8 cellular contexts compared by ENCODE assay signal in genomic region chr6:32127409-32127716, GRCh38. TPM values are rescaled to one million over a fixed set of nuclear protein-coding genes. Genes with fewer than 3 reads are reported as not detected.
DNase-seq lines count a peak whose midpoint lies in the region; ATAC-seq and TF ChIP-seq lines count a peak whose summit lies in the region.

No MANE protein-coding gene starts in this region.

- H4K20me1 ChIP-seq in smooth muscle cell (ENCODE audit: low read depth) = no peaks in the 10 kb centered on the region

- H3K4me2 ChIP-seq in smooth muscle cell = peak overlapping the region; percentile 97

- no peaks in the 10 kb centered on the region for H3K9me3 Mint-ChIP-seq in activated CD8-positive, alpha-beta T cell treated with anti-CD3 and anti-CD28 coated beads for 36 hours

- H3K36me3 ChIP-seq in HEK293 (ENCODE audit: control insufficient read depth in 2 of 2, insufficient read depth in 1 of 2, low read length in 2 of 2) (peaks cover 28 to 38% of the 10 kb centered on the region in 2 experiments; a peak in 2 of 3 replicates), iPS DF 6.9 (ENCODE audit: control insufficient read depth, insufficient read depth, low read length) (no peaks in the 10 kb centered on the region), smooth muscle cell (ENCODE audit: low read depth) (peaks cover 3% of the 10 kb centered on the region)

- DNase-seq in activated CD8-positive, alpha-beta T cell treated with anti-CD3 and anti-CD28 coated beads for 36 hours = no peak
- DNase-seq in iPS DF 6.9 (ENCODE audit: low read depth, low spot score) = no peak
- no peak for DNase-seq in smooth muscle cell (lab: John Stamatoyannopoulos, UW; ENCODE audit: unreplicated experiment)
- DNase-seq in NCI-H345 (lab: John Stamatoyannopoulos, UW) = no peak
- no peak for DNase-seq in NAMALWA (ENCODE audit: low spot score)
- DNase-seq in NK-92 treated with Interleukin-12 subunit alpha and Interleukin-12 subunit beta, amount 100 ng/mL, for 24 hours (lab: John Stamatoyannopoulos, UW) = no peak

- peak overlapping the region; percentile 98 for H3K9ac ChIP-seq in smooth muscle cell (ENCODE audit: low read depth)

- H3K27ac ChIP-seq in HEK293 (ENCODE audit: extremely low read depth, low read depth, low read length) = peak overlapping the region; percentile 84; the same call in 1 of the 2 replicates
- no peak overlapping the region for H3K27ac ChIP-seq in iPS DF 6.9 (ENCODE audit: low read length)
- H3K27ac ChIP-seq in smooth muscle cell (ENCODE audit: low read depth) = peak overlapping the region; percentile 95

- H3K27me3 ChIP-seq in iPS DF 6.9 (ENCODE audit: control insufficient read depth, insufficient read depth, low read length) = no peaks in the 10 kb centered on the region
- H3K27me3 ChIP-seq in smooth muscle cell (ENCODE audit: low read depth) = no peaks in the 10 kb centered on the region

- intact Hi-C loops in activated CD8-positive, alpha-beta T cell treated with anti-CD3 and anti-CD28 coated beads for 36 hours (cut with micrococcal nuclease) = no loop called here

- CTCF ChIA-PET in HEK293 (lab: Yijun Ruan, JAX) = interaction anchor here (0.6 to 5.6 kb wide), 5 partner anchors 9 to 859 kb away, joined by 3 to 65 read pairs (median 5); no protein-coding TSS in a partner anchor
- CTCF ChIA-PET in activated CD8-positive, alpha-beta T cell treated with anti-CD3 and anti-CD28 coated beads for 36 hours (lab: Charles Lee) = interaction anchor here (0.8 to 4.4 kb wide), 5 partner anchors 9 to 68 kb away, joined by 3 to 41 read pairs (median 5); partner anchors contain the start of gene GPSM3

- H3K4me3 ChIP-seq in HEK293 (ENCODE audit: low read depth, low read length) = peak overlapping the region; percentile 80
- peak overlapping the region; percentile 95; the same call in 1 of the 2 replicates for H3K4me3 ChIP-seq in iPS DF 6.9 (ENCODE audit: low read length)
- peak overlapping the region; percentile 99 for H3K4me3 ChIP-seq in smooth muscle cell

- H3K4me1 ChIP-seq in HEK293 (ENCODE audit: control insufficient read depth, insufficient read depth, low read length) = peaks cover 13% of the 10 kb centered on the region
- H3K4me1 ChIP-seq in iPS DF 6.9 (ENCODE audit: control insufficient read depth, insufficient read depth, low read length) = no peaks in the 10 kb centered on the region
- peaks cover 21% of the 10 kb centered on the region for H3K4me1 ChIP-seq in smooth muscle cell (ENCODE audit: low read depth)

- TF ChIP-seq CTCF in HEK293 (tag by site-specific recombination; IDR thresholded peaks at IDR 0.05) = no peak
- no peak for TF ChIP-seq CTCF in activated CD8-positive, alpha-beta T cell treated with anti-CD3 and anti-CD28 coated beads for 36 hours (IDR thresholded peaks at IDR 0.05)
- TF ChIP-seq CTCF in smooth muscle cell (IDR thresholded peaks at IDR 0.05; ENCODE audit: borderline replicate concordance, insufficient read depth, poor library complexity, severe bottlenecking) = no peak

- no peak for ATAC-seq in activated CD8-positive, alpha-beta T cell treated with anti-CD3 and anti-CD28 coated beads for 36 hours
- no peak for ATAC-seq in HG02884 (IDR thresholded peaks at IDR 0.05; ENCODE audit: unreplicated experiment)

- no CpG with 5 or more reads among the region's 9 CpGs for WGBS in iPS DF 6.9 (ENCODE audit: insufficient coverage, insufficient read length)
- WGBS in smooth muscle cell (ENCODE audit: low lambda C conversion rate) = 23% methylated on average over 9 of the region's 9 CpGs

- H3K36me3 Mint-ChIP-seq in activated CD8-positive, alpha-beta T cell treated with anti-CD3 and anti-CD28 coated beads for 36 hours (ENCODE audit: low read depth) = peaks cover 17% of the 10 kb centered on the region

- peaks cover 4% of the 10 kb centered on the region for H3F3A ChIP-seq in smooth muscle cell (ENCODE audit: low read depth)

- peak overlapping the region; percentile 97 for H3K27ac Mint-ChIP-seq in activated CD8-positive, alpha-beta T cell treated with anti-CD3 and anti-CD28 coated beads for 36 hours

- POLR2A ChIA-PET in HEK293 (lab: Yijun Ruan, JAX) = interaction anchor here (1.1 to 4.2 kb wide), 11 partner anchors 16 to 845 kb away, joined by 3 to 38 read pairs (median 7); partner anchors contain the start of genes EGFL8, HSPA1B, PBX2 and PRRT1
- POLR2A ChIA-PET in activated CD8-positive, alpha-beta T cell treated with anti-CD3 and anti-CD28 coated beads for 36 hours (lab: Charles Lee) = interaction anchor here (1.0 to 4.2 kb wide), 4 partner anchors 10 to 156 kb away, joined by 3 to 23 read pairs (median 5); partner anchors contain the start of gene DXO

- no peaks in the 10 kb centered on the region for H3K27me3 Mint-ChIP-seq in activated CD8-positive, alpha-beta T cell treated with anti-CD3 and anti-CD28 coated beads for 36 hours

- H3K4me3 Mint-ChIP-seq in activated CD8-positive, alpha-beta T cell treated with anti-CD3 and anti-CD28 coated beads for 36 hours = peak overlapping the region; percentile 98

- H3K79me2 ChIP-seq in smooth muscle cell (ENCODE audit: low read depth) = peaks cover 25% of the 10 kb centered on the region

- H3K9me3 ChIP-seq in HEK293 (ENCODE audit: control insufficient read depth, insufficient read depth, low read depth, low read length) (no peaks in the 10 kb centered on the region), iPS DF 6.9 (ENCODE audit: control insufficient read depth, insufficient read depth, low read length) (no peaks in the 10 kb centered on the region), smooth muscle cell (replicated peaks; ENCODE audit: low read depth) (no peaks in the 10 kb centered on the region)

- peak overlapping the region; percentile 99 for H2AFZ ChIP-seq in smooth muscle cell (ENCODE audit: low read depth)

- peaks cover 37% of the 10 kb centered on the region for H3K4me1 Mint-ChIP-seq in activated CD8-positive, alpha-beta T cell treated with anti-CD3 and anti-CD28 coated beads for 36 hours (ENCODE audit: low read depth)

TF ChIP-seq in HEK293, 187 proteins besides CTCF, POLR2A, EP300 and RAD21:
- TF ChIP-seq ZNF37A (tag by site-specific recombination; IDR thresholded peaks at IDR 0.05) = no peak
- TF ChIP-seq PRDM1 (tag by site-specific recombination; IDR thresholded peaks at IDR 0.05) = peak; percentile 51
TF ChIP-seq in HEK293: peak in this region for 1.

RNA-seq across cellular contexts. Expression of gene ATF6B, which starts 0.7 kb away (rescaled TPM):
- 10 to 100 TPM; 54.1 to 55.2 TPM for total RNA-seq in activated CD8-positive, alpha-beta T cell treated with anti-CD3 and anti-CD28 coated beads for 36 hours
- 22.2 and 23.0 TPM in 2 replicates for total RNA-seq in smooth muscle cell
- 22.5 and 39.8 TPM in 2 replicates for polyA plus RNA-seq in smooth muscle cell

RNA-seq across cellular contexts. Expression of gene FKBPL, which starts 2.7 kb away (rescaled TPM):
- 1 to 10 TPM; 5.3 to 5.8 TPM for total RNA-seq in activated CD8-positive, alpha-beta T cell treated with anti-CD3 and anti-CD28 coated beads for 36 hours
- 5.3 and 6.5 TPM in 2 replicates for total RNA-seq in smooth muscle cell
- polyA plus RNA-seq in smooth muscle cell = 5.4 and 7.7 TPM in 2 replicates

RNA-seq across cellular contexts. Expression of gene TNXB, which starts 18.2 kb away (rescaled TPM):
- total RNA-seq in activated CD8-positive, alpha-beta T cell treated with anti-CD3 and anti-CD28 coated beads for 36 hours = 1 to 10 TPM; 1.8 to 3.7 TPM
- total RNA-seq in smooth muscle cell = 1.1 and 1.8 TPM in 2 replicates
- polyA plus RNA-seq in smooth muscle cell = 1.1 and 4.3 TPM in 2 replicates

RNA-seq across cellular contexts. Expression of gene PRRT1, which starts 24.4 kb away (rescaled TPM):
- 1 to 10 TPM; 1.1 to 1.6 TPM for total RNA-seq in activated CD8-positive, alpha-beta T cell treated with anti-CD3 and anti-CD28 coated beads for 36 hours
- 0.94 TPM in 1 of 2 replicates, not detected in the other for total RNA-seq in smooth muscle cell
- 1.4 and 3.3 TPM in 2 replicates for polyA plus RNA-seq in smooth muscle cell

RNA-seq across cellular contexts. Expression of gene PPT2, which starts 26.6 kb away (rescaled TPM):
- total RNA-seq in activated CD8-positive, alpha-beta T cell treated with anti-CD3 and anti-CD28 coated beads for 36 hours = 10 to 100 TPM; 14.4 to 21.7 TPM
- total RNA-seq in smooth muscle cell = 13.3 and 17.5 TPM in 2 replicates
- polyA plus RNA-seq in smooth muscle cell = 15.7 and 17.8 TPM in 2 replicates
